Comparison of ENCODE assay signal across 12 cellular contexts in the genomic region with DNA sequence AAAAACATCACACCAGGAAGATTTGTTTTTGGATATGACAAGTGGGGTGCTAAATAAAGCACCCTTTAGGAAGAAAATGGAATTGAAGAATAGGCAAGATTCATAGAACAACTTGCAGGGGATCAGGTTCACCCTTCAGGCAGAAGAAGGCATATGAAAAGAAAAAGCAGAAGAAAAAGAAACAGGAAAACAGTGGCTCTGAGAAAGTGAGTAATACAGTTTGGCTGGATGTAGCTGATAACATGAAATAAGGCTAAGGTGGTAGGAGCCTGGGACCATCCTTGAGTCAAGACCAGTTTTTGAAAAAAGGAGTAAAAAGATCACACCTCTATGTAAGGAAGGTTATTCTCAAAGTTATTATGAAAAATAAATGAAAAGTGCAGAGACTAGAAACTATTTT. TPM values are rescaled to one million over a fixed set of nuclear protein-coding genes. Genes with fewer than 3 reads are reported as not detected.
DNase-seq lines count a peak whose midpoint lies in the region; ATAC-seq and TF ChIP-seq lines count a peak whose summit lies in the region.
"Had no signal": no experiment of that assay in that cellular context is flagged by ENCODE, and none has a peak within 500 bp of the region (broad histone marks: within the 10 kb centered on the region; RNA-seq: fewer than 3 reads in every experiment).

No MANE protein-coding gene starts in this region.

- CTCF ChIA-PET in SK-N-SH (lab: Yijun Ruan, JAX): interaction anchor here (0.8 to 1.7 kb wide), 15 partner anchors 8 to 169 kb away, joined by 3 to 11 read pairs (median 4); a partner anchor contains a TSS

- H3K4me3 ChIP-seq in SK-N-SH (ENCODE audit: low read depth in 2 of 2, low read length in 1 of 2) (no peak overlapping the region), duodenal mucosa (ENCODE audit: low read depth in 1 of 2, low read length in 2 of 2) (no peak overlapping the region)
- H3K4me3 ChIP-seq: A549, left ventricle myocardium inferior had no signal

- no peaks in the 10 kb centered on the region for H4K20me1 ChIP-seq in SK-N-SH (ENCODE audit: insufficient read depth)

- no peaks in the 10 kb centered on the region for H3K9me2 ChIP-seq in SK-N-SH

- H3K27me3 ChIP-seq in SK-N-SH (ENCODE audit: insufficient read depth) (no peaks in the 10 kb centered on the region), duodenal mucosa (ENCODE audit: control insufficient read depth in 1 of 2, insufficient read depth in 2 of 2, low read length in 2 of 2) (no peaks in the 10 kb centered on the region)

- peaks cover 34% of the 10 kb centered on the region for H3K4me1 Mint-ChIP-seq in T-helper 2 cell treated with Interferon-gamma antibody and Interleukin-4, amounts not matched to agents 5 μg/mL and 100 μg/mL, for 36 hours (ENCODE audit: low read depth)

- no peaks in the 10 kb centered on the region for H3K79me2 ChIP-seq in SK-N-SH (ENCODE audit: insufficient read depth)

- H3K36me3 Mint-ChIP-seq in T-helper 2 cell treated with Interferon-gamma antibody and Interleukin-4, amounts not matched to agents 5 μg/mL and 100 μg/mL, for 36 hours (ENCODE audit: low read depth): peaks cover 43% of the 10 kb centered on the region

- 0 out of 2 replicates have a peak overlapping the region, but pooled peaks have one; percentile 51 for H3K4me2 ChIP-seq in SK-N-SH
- H3K4me2 ChIP-seq: A549 had no signal

- no peak for TF ChIP-seq RAD21 in SK-N-SH (IDR thresholded peaks at IDR 0.05; ENCODE audit: low read length)

- H3K27ac Mint-ChIP-seq in T-helper 2 cell treated with Interferon-gamma antibody and Interleukin-4, amounts not matched to agents 5 μg/mL and 100 μg/mL, for 36 hours: peak overlapping the region; percentile 74

- H3K9me3 ChIP-seq in SK-N-SH (no peaks in the 10 kb centered on the region), duodenal mucosa (ENCODE audit: control insufficient read depth in 1 of 2, low read length in 2 of 2) (no peaks in the 10 kb centered on the region)
- H3K9me3 ChIP-seq: A549, left ventricle myocardium inferior had no signal

- no peaks in the 10 kb centered on the region for H3K9me3 Mint-ChIP-seq in T-helper 2 cell treated with Interferon-gamma antibody and Interleukin-4, amounts not matched to agents 5 μg/mL and 100 μg/mL, for 36 hours

- TF ChIP-seq EP300 in SK-N-SH (IDR thresholded peaks at IDR 0.05; ENCODE audit: borderline replicate concordance in 1 of 2, low read depth in 1 of 2, low read length in 1 of 2): no peak

- no peak overlapping the region for H3K9ac ChIP-seq in SK-N-SH
- no peak overlapping the region for H3K9ac ChIP-seq in duodenal mucosa (ENCODE audit: low read depth in 1 of 2, low read length in 2 of 2)

- H3K4me3 Mint-ChIP-seq in T-helper 2 cell treated with Interferon-gamma antibody and Interleukin-4, amounts not matched to agents 5 μg/mL and 100 μg/mL, for 36 hours: peak overlapping the region; percentile 44

- peaks cover 2 to 9% of the 10 kb centered on the region in 2 experiments; a peak in 3 of 4 replicates for H3K4me1 ChIP-seq in SK-N-SH (ENCODE audit: control insufficient read depth in 1 of 2, insufficient read depth in 2 of 2, low read depth in 1 of 2, low read length in 1 of 2)
- peaks cover 6 to 7% of the 10 kb centered on the region in 2 donors for H3K4me1 ChIP-seq in duodenal mucosa (ENCODE audit: control insufficient read depth in 1 of 2, insufficient read depth in 2 of 2, low read length in 2 of 2)

- TF ChIP-seq CTCF in SK-N-SH (IDR thresholded peaks at IDR 0.05): no peak

- POLR2A ChIA-PET in SK-N-SH (lab: Yijun Ruan, JAX): no interaction called here

- H3K36me3 ChIP-seq in SK-N-SH (replicated peaks in 1 of 2; ENCODE audit: control insufficient read depth in 1 of 2, insufficient read depth in 2 of 2, low read length in 1 of 2) (peaks cover 43 to 50% of the 10 kb centered on the region in 2 experiments), duodenal mucosa (ENCODE audit: control insufficient read depth in 1 of 2, insufficient read depth in 2 of 2, low read length in 2 of 2) (peaks cover 5 to 35% of the 10 kb centered on the region in 2 donors)

- no peak overlapping the region for H2AFZ ChIP-seq in SK-N-SH (ENCODE audit: low read depth)

- peaks cover 31% of the 10 kb centered on the region for H3F3A ChIP-seq in SK-N-SH (replicated peaks; ENCODE audit: insufficient read depth)

- DNase-seq in T-helper 2 cell treated with Interferon-gamma antibody and Interleukin-4, amounts not matched to agents 5 μg/mL and 100 μg/mL, for 36 hours (ENCODE audit: low spot score): no peak
- DNase-seq in T-helper 2 cell (no peak), SK-N-SH (no peak), renal cortical epithelial cell (ENCODE audit: low read depth) (peak; percentile 36)
- no peak for DNase-seq in activated effector memory CD4-positive, alpha-beta T cell treated with Interleukin-2 at 50 U/mL for 16 hours
- DNase-seq: left ventricle myocardium inferior; stimulated activated CD4-positive, alpha-beta T cell treated with anti-CD3 and anti-CD28 coated beads, Interleukin-2, amount 100 ng/mL, for 48 hours had no signal

- H3K27me3 Mint-ChIP-seq in T-helper 2 cell treated with Interferon-gamma antibody and Interleukin-4, amounts not matched to agents 5 μg/mL and 100 μg/mL, for 36 hours (ENCODE audit: low read depth): no peaks in the 10 kb centered on the region

- H3K27ac ChIP-seq in SK-N-SH (ENCODE audit: low read depth in 2 of 2, low read length in 1 of 2) (peak overlapping the region; percentile 69 to 75; a peak in 3 of 4 replicates), duodenal mucosa (ENCODE audit: low read depth, low read length) (peak overlapping the region; percentile 24)
- H3K27ac ChIP-seq: A549, HL-60, left ventricle myocardium inferior had no signal

- ATAC-seq in HG03108 (IDR thresholded peaks at IDR 0.05; ENCODE audit: unreplicated experiment) (no peak), HG03439 (IDR thresholded peaks at IDR 0.05; ENCODE audit: unreplicated experiment) (no peak)

TF ChIP-seq in SK-N-SH, 30 proteins besides CTCF, POLR2A, EP300 and RAD21 (continues in another document):
- TF ChIP-seq, protein P1, sequence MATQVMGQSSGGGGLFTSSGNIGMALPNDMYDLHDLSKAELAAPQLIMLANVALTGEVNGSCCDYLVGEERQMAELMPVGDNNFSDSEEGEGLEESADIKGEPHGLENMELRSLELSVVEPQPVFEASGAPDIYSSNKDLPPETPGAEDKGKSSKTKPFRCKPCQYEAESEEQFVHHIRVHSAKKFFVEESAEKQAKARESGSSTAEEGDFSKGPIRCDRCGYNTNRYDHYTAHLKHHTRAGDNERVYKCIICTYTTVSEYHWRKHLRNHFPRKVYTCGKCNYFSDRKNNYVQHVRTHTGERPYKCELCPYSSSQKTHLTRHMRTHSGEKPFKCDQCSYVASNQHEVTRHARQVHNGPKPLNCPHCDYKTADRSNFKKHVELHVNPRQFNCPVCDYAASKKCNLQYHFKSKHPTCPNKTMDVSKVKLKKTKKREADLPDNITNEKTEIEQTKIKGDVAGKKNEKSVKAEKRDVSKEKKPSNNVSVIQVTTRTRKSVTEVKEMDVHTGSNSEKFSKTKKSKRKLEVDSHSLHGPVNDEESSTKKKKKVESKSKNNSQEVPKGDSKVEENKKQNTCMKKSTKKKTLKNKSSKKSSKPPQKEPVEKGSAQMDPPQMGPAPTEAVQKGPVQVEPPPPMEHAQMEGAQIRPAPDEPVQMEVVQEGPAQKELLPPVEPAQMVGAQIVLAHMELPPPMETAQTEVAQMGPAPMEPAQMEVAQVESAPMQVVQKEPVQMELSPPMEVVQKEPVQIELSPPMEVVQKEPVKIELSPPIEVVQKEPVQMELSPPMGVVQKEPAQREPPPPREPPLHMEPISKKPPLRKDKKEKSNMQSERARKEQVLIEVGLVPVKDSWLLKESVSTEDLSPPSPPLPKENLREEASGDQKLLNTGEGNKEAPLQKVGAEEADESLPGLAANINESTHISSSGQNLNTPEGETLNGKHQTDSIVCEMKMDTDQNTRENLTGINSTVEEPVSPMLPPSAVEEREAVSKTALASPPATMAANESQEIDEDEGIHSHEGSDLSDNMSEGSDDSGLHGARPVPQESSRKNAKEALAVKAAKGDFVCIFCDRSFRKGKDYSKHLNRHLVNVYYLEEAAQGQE (IDR thresholded peaks at IDR 0.05; ENCODE audit: low read depth, low read length): no peak
- TF ChIP-seq POLR2AphosphoS5 (IDR thresholded peaks at IDR 0.05; ENCODE audit: low read depth, low read length) (no peak), YY1 (IDR thresholded peaks at IDR 0.05; ENCODE audit: low read depth) (no peak), FOXJ3 (CRISPR knock-in tag; IDR thresholded peaks at IDR 0.05) (no peak), NRF1 (IDR thresholded peaks at IDR 0.05; ENCODE audit: low read depth, low read length) (no peak), SIN3A (IDR thresholded peaks at IDR 0.05; ENCODE audit: borderline replicate concordance, low read depth, low read length) (no peak), NFIC (IDR thresholded peaks at IDR 0.05; ENCODE audit: borderline replicate concordance) (no peak), ELF1 (IDR thresholded peaks at IDR 0.05) (no peak)
- TF ChIP-seq, protein P2, sequence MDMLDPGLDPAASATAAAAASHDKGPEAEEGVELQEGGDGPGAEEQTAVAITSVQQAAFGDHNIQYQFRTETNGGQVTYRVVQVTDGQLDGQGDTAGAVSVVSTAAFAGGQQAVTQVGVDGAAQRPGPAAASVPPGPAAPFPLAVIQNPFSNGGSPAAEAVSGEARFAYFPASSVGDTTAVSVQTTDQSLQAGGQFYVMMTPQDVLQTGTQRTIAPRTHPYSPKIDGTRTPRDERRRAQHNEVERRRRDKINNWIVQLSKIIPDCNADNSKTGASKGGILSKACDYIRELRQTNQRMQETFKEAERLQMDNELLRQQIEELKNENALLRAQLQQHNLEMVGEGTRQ (IDR thresholded peaks at IDR 0.05; ENCODE audit: borderline replicate concordance, low read depth, low read length): no peak
- TF ChIP-seq, protein P3, sequence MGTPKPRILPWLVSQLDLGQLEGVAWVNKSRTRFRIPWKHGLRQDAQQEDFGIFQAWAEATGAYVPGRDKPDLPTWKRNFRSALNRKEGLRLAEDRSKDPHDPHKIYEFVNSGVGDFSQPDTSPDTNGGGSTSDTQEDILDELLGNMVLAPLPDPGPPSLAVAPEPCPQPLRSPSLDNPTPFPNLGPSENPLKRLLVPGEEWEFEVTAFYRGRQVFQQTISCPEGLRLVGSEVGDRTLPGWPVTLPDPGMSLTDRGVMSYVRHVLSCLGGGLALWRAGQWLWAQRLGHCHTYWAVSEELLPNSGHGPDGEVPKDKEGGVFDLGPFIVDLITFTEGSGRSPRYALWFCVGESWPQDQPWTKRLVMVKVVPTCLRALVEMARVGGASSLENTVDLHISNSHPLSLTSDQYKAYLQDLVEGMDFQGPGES (IDR thresholded peaks at IDR 0.05; ENCODE audit: low read depth, low read length): no peak

RNA-seq across cellular contexts. Expression of a gene that starts 42.4 kb away (rescaled TPM):
- polyA plus RNA-seq in SK-N-SH (2012; rRNA removed): 4.6 and 7.2 TPM in 2 replicates
- polyA plus RNA-seq in SK-N-SH (2012; cell fraction: cytosol; rRNA removed): 7.1 and 7.7 TPM in 2 replicates
- 2.8 and 5.8 TPM in 2 replicates for polyA plus RNA-seq in SK-N-SH (2012; cell fraction: nucleus; rRNA removed)
- total RNA-seq in renal cortical epithelial cell: 28.3 and 68.6 TPM in 2 replicates

RNA-seq across cellular contexts. Expression of a gene that starts 50.0 kb away (rescaled TPM):
- polyA plus RNA-seq in SK-N-SH (2012; rRNA removed): 36.7 and 39.8 TPM in 2 replicates
- 39.8 and 41.0 TPM in 2 replicates for polyA plus RNA-seq in SK-N-SH (2012; cell fraction: cytosol; rRNA removed)
- 35.2 and 35.3 TPM in 2 replicates for polyA plus RNA-seq in SK-N-SH (2012; cell fraction: nucleus; rRNA removed)
- total RNA-seq in renal cortical epithelial cell: 3.0 TPM in 1 of 2 replicates, not detected in the other
